Comparison of ENCODE assay signal across 19 cellular contexts in genomic region chr2:97736185-97736584, GRCh38. TPM values are rescaled to one million over a fixed set of nuclear protein-coding genes. Genes with fewer than 3 reads are reported as not detected.
A peak's percentile ranks its signal among the peaks of the same experiment; 100 is the strongest.
DNase-seq lines count a peak whose midpoint lies in the region; ATAC-seq and TF ChIP-seq lines count a peak whose summit lies in the region.
"Had no signal": no experiment of that assay in that cellular context is flagged by ENCODE, and none has a peak within 500 bp of the region (broad histone marks: within the 10 kb centered on the region; RNA-seq: fewer than 3 reads in every experiment).

No MANE protein-coding gene starts in this region.

- intact Hi-C loops in activated CD4-positive, alpha-beta memory T cell treated with anti-CD3 and anti-CD28 coated beads for 36 hours (cut with micrococcal nuclease): no loop called here
- intact Hi-C loops in CD4-positive, alpha-beta T cell (cut with DNase I, micrococcal nuclease): no loop called here
- intact Hi-C loops in right cardiac atrium (cut with DNase I): no loop called here

- H3K9me3 ChIP-seq in CD4-positive, alpha-beta T cell (ENCODE audit: control insufficient read depth, low read length): no peaks in the 10 kb centered on the region
- no peaks in the 10 kb centered on the region for H3K9me3 ChIP-seq in T-helper 17 cell (ENCODE audit: control insufficient read depth, low read length, poor library complexity, severe bottlenecking)
- no peaks in the 10 kb centered on the region for H3K9me3 ChIP-seq in right cardiac atrium (ENCODE audit: control insufficient read depth, low read length)
- H3K9me3 ChIP-seq: A549, HAP-1, MG63 had no signal

- peaks cover 66% of the 10 kb centered on the region for H3K36me3 Mint-ChIP-seq in activated CD4-positive, alpha-beta memory T cell treated with anti-CD3 and anti-CD28 coated beads, Interleukin-2, amount 10 ng/mL, durations not matched to agents 7 days and 5 days (ENCODE audit: low read depth)
- H3K36me3 Mint-ChIP-seq in activated CD4-positive, alpha-beta memory T cell treated with anti-CD3 and anti-CD28 coated beads for 36 hours: peaks cover 46% of the 10 kb centered on the region
- H3K36me3 Mint-ChIP-seq in CD4-positive, alpha-beta T cell (ENCODE audit: low read depth): peaks cover 84% of the 10 kb centered on the region
- peaks cover 8% of the 10 kb centered on the region for H3K36me3 Mint-ChIP-seq in T-helper 17 cell (ENCODE audit: low read depth)

- WGBS in right cardiac atrium: 68% methylated on average over 4 of the region's 4 CpGs

- DNase-seq in activated CD4-positive, alpha-beta memory T cell treated with anti-CD3 and anti-CD28 coated beads, Interleukin-2, amount 10 ng/mL, durations not matched to agents 7 days and 5 days: no peak
- no peak for DNase-seq in activated CD4-positive, alpha-beta memory T cell treated with anti-CD3 and anti-CD28 coated beads for 36 hours
- no peak for DNase-seq in CD4-positive, alpha-beta T cell
- DNase-seq in T-helper 17 cell: no peak
- DNase-seq in mesenteric fat pad (ENCODE audit: low spot score): peak; percentile 59
- DNase-seq in right cardiac atrium: no peak
- DNase-seq in NCI-H748 treated with DMSO at 0.1 percent for 48 hours (lab: John Stamatoyannopoulos, UW): no peak
- DNase-seq: C1 segment of cervical spinal cord, Calu3, DMS53, IMR-90, Karpas-422, MG63, NCI-H1105, NCI-H1694 treated with DMSO at 0.1 percent for 48 hours, NCI-H526 treated with DMSO at 0.1 percent for 48 hours had no signal

- H3K4me1 ChIP-seq in right cardiac atrium (ENCODE audit: control insufficient read depth, insufficient read depth, low read length): no peaks in the 10 kb centered on the region
- H3K4me1 ChIP-seq: A549, HAP-1 had no signal

- H3K4me1 Mint-ChIP-seq in activated CD4-positive, alpha-beta memory T cell treated with anti-CD3 and anti-CD28 coated beads, Interleukin-2, amount 10 ng/mL, durations not matched to agents 7 days and 5 days: peaks cover 28% of the 10 kb centered on the region
- peaks cover 14% of the 10 kb centered on the region for H3K4me1 Mint-ChIP-seq in activated CD4-positive, alpha-beta memory T cell treated with anti-CD3 and anti-CD28 coated beads for 36 hours (ENCODE audit: low read depth)
- H3K4me1 Mint-ChIP-seq in CD4-positive, alpha-beta T cell (ENCODE audit: low read depth): peaks cover 37% of the 10 kb centered on the region
- peaks cover 29% of the 10 kb centered on the region for H3K4me1 Mint-ChIP-seq in T-helper 17 cell

- H3K27ac Mint-ChIP-seq in activated CD4-positive, alpha-beta memory T cell treated with anti-CD3 and anti-CD28 coated beads, Interleukin-2, amount 10 ng/mL, durations not matched to agents 7 days and 5 days: peak overlapping the region; percentile 3
- no peak overlapping the region for H3K27ac Mint-ChIP-seq in activated CD4-positive, alpha-beta memory T cell treated with anti-CD3 and anti-CD28 coated beads for 36 hours
- H3K27ac Mint-ChIP-seq in CD4-positive, alpha-beta T cell: peak overlapping the region; percentile 68
- H3K27ac Mint-ChIP-seq in T-helper 17 cell: peak overlapping the region; percentile 73

- TF ChIP-seq CTCF in CD4-positive, alpha-beta T cell (IDR thresholded peaks at IDR 0.05): no peak

- POLR2A ChIA-PET in activated CD4-positive, alpha-beta memory T cell treated with anti-CD3 and anti-CD28 coated beads, Interleukin-2, amount 10 ng/mL, durations not matched to agents 7 days and 5 days (lab: Charles Lee): interaction anchor here (0.7 to 1.8 kb wide), 3 partner anchors 10 to 20 kb away, joined by 4 to 5 read pairs (median 4); no protein-coding TSS in a partner anchor
- POLR2A ChIA-PET in activated CD4-positive, alpha-beta memory T cell treated with anti-CD3 and anti-CD28 coated beads for 36 hours (lab: Charles Lee): no interaction called here
- POLR2A ChIA-PET in CD4-positive, alpha-beta T cell (lab: Charles Lee): no interaction called here

- H3K27me3 Mint-ChIP-seq in activated CD4-positive, alpha-beta memory T cell treated with anti-CD3 and anti-CD28 coated beads, Interleukin-2, amount 10 ng/mL, durations not matched to agents 7 days and 5 days: no peaks in the 10 kb centered on the region
- H3K27me3 Mint-ChIP-seq in activated CD4-positive, alpha-beta memory T cell treated with anti-CD3 and anti-CD28 coated beads for 36 hours: no peaks in the 10 kb centered on the region
- H3K27me3 Mint-ChIP-seq in CD4-positive, alpha-beta T cell: no peaks in the 10 kb centered on the region
- no peaks in the 10 kb centered on the region for H3K27me3 Mint-ChIP-seq in T-helper 17 cell

- H3K4me3 ChIP-seq in right cardiac atrium (ENCODE audit: low read length): no peak overlapping the region
- H3K4me3 ChIP-seq: A549, HAP-1, MG63 had no signal

- H3K27me3 ChIP-seq in CD4-positive, alpha-beta T cell (ENCODE audit: control insufficient read depth, insufficient read depth, low read length): no peaks in the 10 kb centered on the region
- H3K27me3 ChIP-seq in right cardiac atrium (ENCODE audit: control insufficient read depth, insufficient read depth): no peaks in the 10 kb centered on the region
- H3K27me3 ChIP-seq: MG63 had no signal

- CTCF ChIA-PET in activated CD4-positive, alpha-beta memory T cell treated with anti-CD3 and anti-CD28 coated beads, Interleukin-2, amount 10 ng/mL, durations not matched to agents 7 days and 5 days (lab: Charles Lee): interaction anchor here (0.7 kb wide), 1 partner anchor 12 kb away, joined by 4 read pairs; no protein-coding TSS in a partner anchor
- CTCF ChIA-PET in activated CD4-positive, alpha-beta memory T cell treated with anti-CD3 and anti-CD28 coated beads for 36 hours (lab: Charles Lee): interaction anchor here (1.4 kb wide), 1 partner anchor 36 kb away, joined by 4 read pairs; no protein-coding TSS in a partner anchor
- CTCF ChIA-PET in CD4-positive, alpha-beta T cell (lab: Charles Lee): interaction anchor here (0.8 kb wide), 1 partner anchor 18 kb away, joined by 3 read pairs; no protein-coding TSS in a partner anchor

- no peak overlapping the region for H3K27ac ChIP-seq in CD4-positive, alpha-beta T cell (ENCODE audit: low read depth, low read length)
- H3K27ac ChIP-seq in right cardiac atrium (ENCODE audit: low read length): no peak overlapping the region
- H3K27ac ChIP-seq: A549 had no signal

- no peak overlapping the region for H3K4me3 Mint-ChIP-seq in activated CD4-positive, alpha-beta memory T cell treated with anti-CD3 and anti-CD28 coated beads, Interleukin-2, amount 10 ng/mL, durations not matched to agents 7 days and 5 days
- H3K4me3 Mint-ChIP-seq in activated CD4-positive, alpha-beta memory T cell treated with anti-CD3 and anti-CD28 coated beads for 36 hours: no peak overlapping the region
- H3K4me3 Mint-ChIP-seq in CD4-positive, alpha-beta T cell: no peak overlapping the region
- no peak overlapping the region for H3K4me3 Mint-ChIP-seq in T-helper 17 cell

- no peaks in the 10 kb centered on the region for H3K9me3 Mint-ChIP-seq in activated CD4-positive, alpha-beta memory T cell treated with anti-CD3 and anti-CD28 coated beads, Interleukin-2, amount 10 ng/mL, durations not matched to agents 7 days and 5 days
- no peaks in the 10 kb centered on the region for H3K9me3 Mint-ChIP-seq in activated CD4-positive, alpha-beta memory T cell treated with anti-CD3 and anti-CD28 coated beads for 36 hours
- no peaks in the 10 kb centered on the region for H3K9me3 Mint-ChIP-seq in CD4-positive, alpha-beta T cell

- ATAC-seq in CD4-positive, alpha-beta T cell (ENCODE audit: poor library complexity): no peak
- ATAC-seq in T-helper 17 cell: no peak
- ATAC-seq in GM19395 (IDR thresholded peaks at IDR 0.05; ENCODE audit: unreplicated experiment): no peak
- ATAC-seq in right cardiac atrium: no peak

RNA-seq across cellular contexts. Expression of gene ZAP70, which starts 22.8 kb away (rescaled TPM):
- 100 to 1,000 TPM; 283 TPM for total RNA-seq in activated CD4-positive, alpha-beta memory T cell treated with anti-CD3 and anti-CD28 coated beads, Interleukin-2, amount 10 ng/mL, durations not matched to agents 7 days and 5 days
- 100 to 1,000 TPM; 160 to 166 TPM for total RNA-seq in activated CD4-positive, alpha-beta memory T cell treated with anti-CD3 and anti-CD28 coated beads for 36 hours
- total RNA-seq in CD4-positive, alpha-beta T cell: 100 to 1,000 TPM; 440 to 470 TPM
- total RNA-seq in T-helper 17 cell (100 to 1,000 TPM; 406 to 439 TPM), mesenteric fat pad (1.3 TPM), right cardiac atrium (1 to 10 TPM in 3 of 4 donors, under 1 TPM in 1; 0.62 to 1.5 (median 1.1) TPM)
- 1.3 TPM for polyA plus RNA-seq in right cardiac atrium
- total RNA-seq: Calu3 had no signal

Comparison
In these comparisons a context has a peak if more than half of its experiments do, and no peak if none do; other contexts are left out.
1. RNA of gene ZAP70, which starts 22.8 kb away (total RNA-seq): 440 to 470 TPM in CD4-positive, alpha-beta T cell, 406 to 439 TPM in T-helper 17 cell, 283 TPM in activated CD4-positive, alpha-beta memory T cell treated with anti-CD3 and anti-CD28 coated beads, Interleukin-2, amount 10 ng/mL, durations not matched to agents 7 days and 5 days and 160 to 166 TPM in activated CD4-positive, alpha-beta memory T cell treated with anti-CD3 and anti-CD28 coated beads for 36 hours; 1.3 TPM in mesenteric fat pad (single experiment) and 0.62 to 1.5 TPM in right cardiac atrium; every median in the first group is over 10 times any median in the second.